ENCODE assay signal across 20 cellular contexts in genomic region chr22:44739024-44739423, GRCh38. TPM values are rescaled to one million over a fixed set of nuclear protein-coding genes. Genes with fewer than 3 reads are reported as not detected.
A peak's percentile ranks its signal among the peaks of the same experiment; 100 is the strongest.
DNase-seq lines count a peak whose midpoint lies in the region; ATAC-seq and TF ChIP-seq lines count a peak whose summit lies in the region.
"Had no signal": no experiment of that assay in that cellular context is flagged by ENCODE, and none has a peak within 500 bp of the region (broad histone marks: within the 10 kb centered on the region; RNA-seq: fewer than 3 reads in every experiment).

No MANE protein-coding gene starts in this region.

- no peaks in the 10 kb centered on the region for H3K36me3 ChIP-seq in SK-N-SH (replicated peaks in 1 of 2; ENCODE audit: control insufficient read depth in 1 of 2, insufficient read depth in 2 of 2, low read length in 1 of 2)
- no peaks in the 10 kb centered on the region for H3K36me3 ChIP-seq in HEK293 (ENCODE audit: control insufficient read depth in 2 of 2, insufficient read depth in 1 of 2, low read length in 2 of 2)
- no peaks in the 10 kb centered on the region for H3K36me3 ChIP-seq in hepatocyte (replicated peaks; ENCODE audit: insufficient read depth, low read depth)

- H3K9me2 ChIP-seq in SK-N-SH (no peaks in the 10 kb centered on the region), hepatocyte (replicated peaks; ENCODE audit: insufficient read depth) (no peaks in the 10 kb centered on the region)

- TF ChIP-seq CTCF in SK-N-SH (IDR thresholded peaks at IDR 0.05) (no peak), HEK293 (tag by site-specific recombination; IDR thresholded peaks at IDR 0.05) (no peak), hepatocyte (IDR thresholded peaks at IDR 0.05; ENCODE audit: poor library complexity) (no peak)

- H2AFZ ChIP-seq in SK-N-SH (ENCODE audit: low read depth) (no peak overlapping the region), hepatocyte (no peak overlapping the region)
- H2AFZ ChIP-seq: GM23338 had no signal

- H3K27ac ChIP-seq in SK-N-SH (ENCODE audit: low read depth in 2 of 2, low read length in 1 of 2) (no peak overlapping the region), HEK293 (ENCODE audit: extremely low read depth, low read depth, low read length) (no peak overlapping the region), hepatocyte (peak overlapping the region; percentile 91)
- H3K27ac ChIP-seq: 22Rv1, RWPE1, SK-N-MC had no signal

- H4K20me1 ChIP-seq in SK-N-SH (ENCODE audit: insufficient read depth) (no peaks in the 10 kb centered on the region), hepatocyte (ENCODE audit: insufficient read depth, poor library complexity, severe bottlenecking) (no peaks in the 10 kb centered on the region)

- no peaks in the 10 kb centered on the region for H3K27me3 Mint-ChIP-seq in T-cell

- POLR2A ChIA-PET in SK-N-SH (lab: Yijun Ruan, JAX) (no interaction called here), HEK293 (lab: Yijun Ruan, JAX) (no interaction called here), T-cell (lab: Charles Lee) (no interaction called here)

- no CpG with 5 or more reads among the region's 5 CpGs for WGBS in SK-N-SH (ENCODE audit: low lambda C conversion rate)
- 90% methylated on average over 5 of the region's 5 CpGs for WGBS in hepatocyte (ENCODE audit: low lambda C conversion rate, missing lambda C conversion rate)

- ATAC-seq in SK-N-SH treated with all-trans-retinoic acid at 6 μM for 48 hours (no peak), T-cell (replicated peaks in 1 of 4) (no peak)
- ATAC-seq: Panc1 had no signal

- H3K27ac Mint-ChIP-seq in T-cell: no peak overlapping the region
- H3K27ac Mint-ChIP-seq: GM23338, IgD-negative memory B cell had no signal

- H3K4me2 ChIP-seq in SK-N-SH: no peak overlapping the region
- H3K4me2 ChIP-seq in hepatocyte: no peak overlapping the region
- H3K4me2 ChIP-seq: GM23338 had no signal

- no peaks in the 10 kb centered on the region for H3F3A ChIP-seq in SK-N-SH (replicated peaks; ENCODE audit: insufficient read depth)

- DNase-seq in SK-N-SH (peak; percentile 17), hepatocyte (ENCODE audit: low spot score) (no peak), NCI-H69 (lab: John Stamatoyannopoulos, UW) (no peak), T-cell (no peak), ecto neural progenitor cell (ENCODE audit: low spot score) (no peak)
- DNase-seq: HCEC 1CT, NCI-H1048, NCI-H1694, NCI-H2029 treated with DMSO at 0.1 percent for 48 hours, NCI-H446 treated with DMSO at 0.1 percent for 48 hours, NCI-H526, SHP77 treated with DMSO at 0.1 percent for 48 hours had no signal

- H3K9me3 ChIP-seq in SK-N-SH (no peaks in the 10 kb centered on the region), HEK293 (ENCODE audit: control insufficient read depth, insufficient read depth, low read depth, low read length) (no peaks in the 10 kb centered on the region), hepatocyte (ENCODE audit: low read depth) (no peaks in the 10 kb centered on the region)

- no peak overlapping the region for H3K4me3 Mint-ChIP-seq in T-cell
- H3K4me3 Mint-ChIP-seq: GM23338, IgD-negative memory B cell had no signal

- CTCF ChIA-PET in SK-N-SH (lab: Yijun Ruan, JAX) (interaction anchor here (1.0 to 24.0 kb wide), 2 partner anchors 9 to 44 kb away, joined by 8 to 642 read pairs; partner anchors contain the start of gene PRR5), HEK293 (lab: Yijun Ruan, JAX) (interaction anchor here (0.5 to 1.2 kb wide), 3 partner anchors 41 to 54 kb away, joined by 3 to 5 read pairs (median 5); no protein-coding TSS in a partner anchor), T-cell (lab: Charles Lee) (no interaction called here)

- no peak overlapping the region for H3K9ac ChIP-seq in SK-N-SH

- peaks cover 3 to 6% (median 3%) of the 10 kb centered on the region in 3 donors for H3K4me1 Mint-ChIP-seq in T-cell

- no peak for TF ChIP-seq RAD21 in SK-N-SH (IDR thresholded peaks at IDR 0.05; ENCODE audit: low read length)

- H3K79me2 ChIP-seq in SK-N-SH (ENCODE audit: insufficient read depth) (no peaks in the 10 kb centered on the region), hepatocyte (no peaks in the 10 kb centered on the region)

- H3K4me1 ChIP-seq in SK-N-SH (ENCODE audit: control insufficient read depth in 1 of 2, insufficient read depth in 2 of 2, low read depth in 1 of 2, low read length in 1 of 2) (peaks cover 0 to 13% of the 10 kb centered on the region in 2 experiments; a peak in 1 of 4 replicates), HEK293 (ENCODE audit: control insufficient read depth, insufficient read depth, low read length) (no peaks in the 10 kb centered on the region), hepatocyte (ENCODE audit: insufficient read depth) (peaks cover 39% of the 10 kb centered on the region)

- no peaks in the 10 kb centered on the region for H3K36me3 Mint-ChIP-seq in T-cell
- H3K36me3 Mint-ChIP-seq: IgD-negative memory B cell had no signal

- TF ChIP-seq EP300 in SK-N-SH (IDR thresholded peaks at IDR 0.05; ENCODE audit: borderline replicate concordance in 1 of 2, low read depth in 1 of 2, low read length in 1 of 2): no peak

- H3K4me3 ChIP-seq in SK-N-SH (ENCODE audit: low read depth in 2 of 2, low read length in 1 of 2) (no peak overlapping the region), HEK293 (ENCODE audit: low read depth, low read length) (no peak overlapping the region), hepatocyte (no peak overlapping the region)
- H3K4me3 ChIP-seq: GM23338, SK-N-MC had no signal

- no peaks in the 10 kb centered on the region; the same call in none of the 2 replicates for H3K27me3 ChIP-seq in SK-N-SH (ENCODE audit: insufficient read depth)
- H3K27me3 ChIP-seq in hepatocyte: no peaks in the 10 kb centered on the region

- no peaks in the 10 kb centered on the region for H3K9me3 Mint-ChIP-seq in T-cell
- H3K9me3 Mint-ChIP-seq: GM23338 had no signal

TF ChIP-seq in SK-N-SH, 30 proteins besides CTCF, POLR2A, EP300 and RAD21 (continues in another document):
- TF ChIP-seq JUND (IDR thresholded peaks at IDR 0.05): no peak
- no peak for TF ChIP-seq SMC3 (IDR thresholded peaks at IDR 0.05; ENCODE audit: low read depth, low read length)
- no peak for TF ChIP-seq IRF3 (IDR thresholded peaks at IDR 0.05; ENCODE audit: low read depth, low read length)
- no peak for TF ChIP-seq SIN3A (IDR thresholded peaks at IDR 0.05; ENCODE audit: borderline replicate concordance, low read depth, low read length)

TF ChIP-seq in SK-N-SH treated with all-trans-retinoic acid at 6 μM for 48 hours, 23 proteins besides CTCF, POLR2A, EP300 and RAD21:
- no peak for TF ChIP-seq ZFP3 (CRISPR knock-in tag; IDR thresholded peaks at IDR 0.05)
- no peak for TF ChIP-seq ZFP30 (CRISPR knock-in tag; IDR thresholded peaks at IDR 0.05)
- TF ChIP-seq CSDC2 (CRISPR knock-in tag; IDR thresholded peaks at IDR 0.05): no peak
- TF ChIP-seq TCF4 (CRISPR knock-in tag; IDR thresholded peaks at IDR 0.05; ENCODE audit: borderline replicate concordance): no peak
- TF ChIP-seq ZNF565 (CRISPR knock-in tag; conservative IDR thresholded peaks at IDR 0.05; ENCODE audit: low read depth): no peak
- TF ChIP-seq GLIS3 (CRISPR knock-in tag; IDR thresholded peaks at IDR 0.05): no peak
- TF ChIP-seq ZNF70 (CRISPR knock-in tag; IDR thresholded peaks at IDR 0.05): no peak
- TF ChIP-seq ARNTL (CRISPR knock-in tag; IDR thresholded peaks at IDR 0.05; ENCODE audit: borderline replicate concordance, low read depth): no peak

TF ChIP-seq in HEK293, 187 proteins besides CTCF, POLR2A, EP300 and RAD21:
- TF ChIP-seq ZNF830 (tag by site-specific recombination; IDR thresholded peaks at IDR 0.05; ENCODE audit: low read depth): no peak
- 0 out of 2 replicates have a peak, but pooled peaks have one; percentile 18 for TF ChIP-seq GLIS2 (tag by site-specific recombination; IDR thresholded peaks at IDR 0.05)
TF ChIP-seq in HEK293: peak in this region for 1.

RNA-seq across cellular contexts. Expression of gene ARHGAP8, which starts 13.4 kb away (rescaled TPM):
- 0.05 and 0.08 TPM in 2 replicates for polyA plus RNA-seq in SK-N-SH (2012; rRNA removed)
- 0.09 TPM in 1 of 2 replicates, not detected in the other for polyA plus RNA-seq in SK-N-SH (2012; cell fraction: cytosol; rRNA removed)
- polyA plus RNA-seq in SK-N-SH (2012; cell fraction: nucleus; rRNA removed): 0.20 and 0.38 TPM in 2 replicates
- total RNA-seq in hepatocyte: 24.0 and 25.2 TPM in 2 replicates
- 50.4 and 62.8 TPM in 2 replicates for polyA plus RNA-seq in hepatocyte
- total RNA-seq in T-cell: 1 to 10 TPM in 4 of 5 donors, under 1 TPM in 1; 0.59 to 4.7 (median 2.0) TPM
- polyA plus RNA-seq: IgD-negative memory B cell had no signal

RNA-seq across cellular contexts. Expression of gene PRR5, which starts 37.0 kb away (rescaled TPM):
- 1.3 TPM in 2 replicates for polyA plus RNA-seq in SK-N-SH (2012; rRNA removed)
- polyA plus RNA-seq in SK-N-SH (2012; cell fraction: cytosol; rRNA removed): 0.86 and 1.4 TPM in 2 replicates
- 2.5 and 2.6 TPM in 2 replicates for polyA plus RNA-seq in SK-N-SH (2012; cell fraction: nucleus; rRNA removed)
- 44.2 and 65.1 TPM in 2 replicates for total RNA-seq in hepatocyte
- polyA plus RNA-seq in hepatocyte: 84.9 and 91.2 TPM in 2 replicates
- total RNA-seq in T-cell: 10 to 100 TPM; 37.0 to 64.0 (median 58.7) TPM

Comparison
In these comparisons a context has a peak if more than half of its experiments do, and no peak if none do; other contexts are left out.
1. CTCF ChIA-PET loops: an anchor here in SK-N-SH (1.0 to 24.0 kb wide) and HEK293 (0.5 to 1.2 kb wide); none called in T-cell.